Comparison of ENCODE assay signal across 1 cellular context in genomic region chr5:160923927-160924705, GRCh38.
TF ChIP-seq lines count a peak whose summit lies in the region.

No MANE protein-coding gene starts in this region.

TF ChIP-seq in H1, 55 proteins besides CTCF, POLR2A, EP300 and RAD21 (continued from another document):
- no peak for TF ChIP-seq CHD7 (IDR thresholded peaks at IDR 0.05; ENCODE audit: insufficient replicate concordance, low read length)
- no peak for TF ChIP-seq CBX8 (IDR thresholded peaks at IDR 0.05; ENCODE audit: borderline replicate concordance, low read depth, low read length)
- TF ChIP-seq CEBPB (IDR thresholded peaks at IDR 0.05; ENCODE audit: low read depth, low read length): peak; percentile 23; the same call in 1 of the 2 replicates
